ENCODE assay signal across 8 cellular contexts in genomic region chr11:64165842-64166635, GRCh38. TPM values are rescaled to one million over a fixed set of nuclear protein-coding genes. Genes with fewer than 3 reads are reported as not detected.
DNase-seq lines count a peak whose midpoint lies in the region; ATAC-seq and TF ChIP-seq lines count a peak whose summit lies in the region.

A gene with protein sequence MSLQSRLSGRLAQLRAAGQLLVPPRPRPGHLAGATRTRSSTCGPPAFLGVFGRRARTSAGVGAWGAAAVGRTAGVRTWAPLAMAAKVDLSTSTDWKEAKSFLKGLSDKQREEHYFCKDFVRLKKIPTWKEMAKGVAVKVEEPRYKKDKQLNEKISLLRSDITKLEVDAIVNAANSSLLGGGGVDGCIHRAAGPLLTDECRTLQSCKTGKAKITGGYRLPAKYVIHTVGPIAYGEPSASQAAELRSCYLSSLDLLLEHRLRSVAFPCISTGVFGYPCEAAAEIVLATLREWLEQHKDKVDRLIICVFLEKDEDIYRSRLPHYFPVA (minus strand): TSS chr11:64166113. CDS start chr11:64165994, 119 bp downstream.

- CTCF ChIA-PET in AG04450 (lab: Charles Lee): interaction anchor here (0.6 to 1.2 kb wide), 4 partner anchors 12 to 166 kb away, joined by 3 to 4 read pairs (median 3); no protein-coding TSS in a partner anchor

- POLR2A ChIA-PET in AG04450 (lab: Yijun Ruan, JAX): interaction anchor here (0.6 to 2.0 kb wide), 3 partner anchors 18 to 49 kb away, joined by 3 to 9 read pairs (median 8); partner anchors contain the start of gene STIP1

- H3K27ac ChIP-seq in AG04450 (ENCODE audit: low read depth, low read length): peak within 1 kb of the TSS; percentile 31
- peak within 1 kb of the TSS; percentile 84 to 85 for H3K27ac ChIP-seq in liver (ENCODE audit: low read depth in 1 of 2, low read length in 2 of 2)

- ATAC-seq in GM19025 (IDR thresholded peaks at IDR 0.05; ENCODE audit: low read depth, unreplicated experiment): peak; percentile 77
- ATAC-seq in HG03378 (IDR thresholded peaks at IDR 0.05; ENCODE audit: unreplicated experiment): peak; percentile 64

- peak; percentile 32 for DNase-seq in AG04450 (ENCODE audit: low read depth, low spot score)
- peak; percentile 68 to 80 for DNase-seq in NCI-H524 (lab: John Stamatoyannopoulos, UW)
- DNase-seq in activated CD4-positive, alpha-beta T cell treated with anti-CD3 and anti-CD28 coated beads, Interleukin-2, amount 50 U/mL, for 1 hour: peak; percentile 68
- DNase-seq in dermis microvascular lymphatic vessel endothelial cell (ENCODE audit: low read depth in 2 of 2): peak; percentile 61 to 90
- peak; percentile 85 for DNase-seq in stimulated activated CD4-positive, alpha-beta T cell treated with anti-CD3 and anti-CD28 coated beads, Interleukin-4, amount 100 ng/mL, for 24 hours

- peak within 1 kb of the TSS; percentile 63 to 79 for H3K9ac ChIP-seq in liver (ENCODE audit: low read depth in 1 of 2, low read length in 2 of 2)

- H3K36me3 ChIP-seq in liver (ENCODE audit: control insufficient read depth in 4 of 4, insufficient read depth in 3 of 4, low read depth in 1 of 4, low read length in 3 of 4): no peaks in the 10 kb centered on the region

- H3K4me1 ChIP-seq in liver (ENCODE audit: control insufficient read depth in 4 of 4, insufficient read depth in 4 of 4, low read length in 3 of 4): peaks cover 0 to 13% (median 9%) of the 10 kb centered on the region in 4 donors

- H3K9me3 ChIP-seq in AG04450 (ENCODE audit: control insufficient read depth, insufficient read depth, low read length) (no peaks in the 10 kb centered on the region; the same call in 1 of the 2 replicates), liver (ENCODE audit: control insufficient read depth in 4 of 4, low read length in 3 of 4) (no peaks in the 10 kb centered on the region)

- WGBS in liver: under 1% methylated on average over 92 of the region's 92 CpGs

- H3K27me3 ChIP-seq in AG04450 (ENCODE audit: control insufficient read depth, insufficient read depth, low read length): no peaks in the 10 kb centered on the region
- H3K27me3 ChIP-seq in liver (ENCODE audit: control insufficient read depth in 4 of 4, insufficient read depth in 4 of 4, low read length in 3 of 4): no peaks in the 10 kb centered on the region

- H3K4me3 ChIP-seq in AG04450 (ENCODE audit: low read depth, low read length) (peak within 1 kb of the TSS; percentile 68), liver (ENCODE audit: low read depth in 1 of 3, low read length in 3 of 3) (peak within 1 kb of the TSS; percentile 76 to 88 (median 86))

- peak in 1 of 2 donors; percentile 34 for TF ChIP-seq RAD21 in liver (IDR thresholded peaks at IDR 0.05)

- TF ChIP-seq CTCF in AG04450 (IDR thresholded peaks at IDR 0.05; ENCODE audit: low read depth, low read length) (no peak), liver (IDR thresholded peaks at IDR 0.05; ENCODE audit: low read depth, low read length, missing input control) (no peak)

TF ChIP-seq in liver, 16 proteins besides CTCF, POLR2A, EP300 and RAD21:
- TF ChIP-seq SP1 (IDR thresholded peaks at IDR 0.05): peak; percentile 47
- TF ChIP-seq, protein P1, sequence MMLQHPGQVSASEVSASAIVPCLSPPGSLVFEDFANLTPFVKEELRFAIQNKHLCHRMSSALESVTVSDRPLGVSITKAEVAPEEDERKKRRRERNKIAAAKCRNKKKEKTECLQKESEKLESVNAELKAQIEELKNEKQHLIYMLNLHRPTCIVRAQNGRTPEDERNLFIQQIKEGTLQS (IDR thresholded peaks at IDR 0.05): no peak
- TF ChIP-seq FOXA1 (IDR thresholded peaks at IDR 0.05): peak; percentile 95
- peak; percentile 77 for TF ChIP-seq YY1 (IDR thresholded peaks at IDR 0.05)
- peak; percentile 20 to 38 for TF ChIP-seq EGR1 (IDR thresholded peaks at IDR 0.05; ENCODE audit: low read depth in 2 of 2)
- TF ChIP-seq RXRA (IDR thresholded peaks at IDR 0.05): no peak
- peak; percentile 53 for TF ChIP-seq MAX (IDR thresholded peaks at IDR 0.05)
- TF ChIP-seq TAF1 (conservative IDR thresholded peaks at IDR 0.05): no peak
- peak; percentile 70 for TF ChIP-seq REST (IDR thresholded peaks at IDR 0.05)
- no peak for TF ChIP-seq JUND (IDR thresholded peaks at IDR 0.05)
- no peak for TF ChIP-seq NR2F2 (IDR thresholded peaks at IDR 0.05)
- TF ChIP-seq HNF4G (IDR thresholded peaks at IDR 0.05): no peak
- peak; percentile 30 to 32 for TF ChIP-seq HNF4A (conservative IDR thresholded peaks at IDR 0.05)
- peak in 1 of 2 donors; percentile 54 for TF ChIP-seq GABPA (IDR thresholded peaks at IDR 0.05 in 1 of 2, conservative IDR thresholded peaks at IDR 0.05 in 1 of 2)
- peak; percentile 92 for TF ChIP-seq FOXA2 (IDR thresholded peaks at IDR 0.05)
- TF ChIP-seq ZBTB33 (IDR thresholded peaks at IDR 0.05): peak; percentile 18

RNA-seq across cellular contexts. Expression of the gene that starts here (rescaled TPM):
- polyA plus RNA-seq in AG04450 (2011; rRNA removed) (8.0 and 8.1 TPM in 2 replicates), liver (10 to 100 TPM; 13.5 to 25.9 TPM)
- 2.2 and 2.9 TPM in 2 replicates for polyA minus RNA-seq in AG04450 (2011; rRNA and poly(A)+ RNA removed)
- total RNA-seq in dermis microvascular lymphatic vessel endothelial cell (23.1 and 25.4 TPM in 2 replicates), liver (10 to 100 TPM in 1 of 2 donors, 1 to 10 TPM in 1; 8.9 to 12.6 TPM)

Comparison
In these comparisons a context has a peak if more than half of its experiments do, and no peak if none do; other contexts are left out.
1. Peak in every context shown above with its lines: DNase-seq, ATAC-seq, H3K4me3 ChIP-seq and H3K27ac ChIP-seq.
2. DNase-seq: peak in every context shown above with its lines; median percentile 85 in stimulated activated CD4-positive, alpha-beta T cell treated with anti-CD3 and anti-CD28 coated beads, Interleukin-4, amount 100 ng/mL, for 24 hours; 76 in dermis microvascular lymphatic vessel endothelial cell; 74 in NCI-H524; 68 in activated CD4-positive, alpha-beta T cell treated with anti-CD3 and anti-CD28 coated beads, Interleukin-2, amount 50 U/mL, for 1 hour; 32 in AG04450.